ENCODE assay signal across 8 cellular contexts in genomic region chr3:69385723-69386483, GRCh38. TPM values are rescaled to one million over a fixed set of nuclear protein-coding genes. Genes with fewer than 3 reads are reported as not detected.
DNase-seq lines count a peak whose midpoint lies in the region; ATAC-seq and TF ChIP-seq lines count a peak whose summit lies in the region.

Gene FRMD4B (minus strand): TSS chr3:69386088. CDS start chr3:69385989, 99 bp downstream.

- H2AFZ ChIP-seq in mammary epithelial cell (ENCODE audit: low read depth, low read length) = peak within 1 kb of the TSS; percentile 78

- H3K9ac ChIP-seq in mammary epithelial cell (ENCODE audit: insufficient read depth, low read length) = peak within 1 kb of the TSS; percentile 52
- H3K9ac ChIP-seq in iPS-15b (ENCODE audit: low read depth, low read length) = peak within 1 kb of the TSS; percentile 19

- DNase-seq in activated CD4-positive, alpha-beta T cell treated with anti-CD3 and anti-CD28 coated beads for 48 hours = peak; percentile 53
- no peak for DNase-seq in activated CD4-positive, alpha-beta T cell treated with anti-CD3 and anti-CD28 coated beads, Interleukin-2, amount 50 U/mL, for 4 hours
- DNase-seq in Peyer's patch = peak; percentile 18 to 64 (median 64)
- DNase-seq in mammary epithelial cell = peak; percentile 65
- DNase-seq in pulmonary artery endothelial cell (ENCODE audit: low read depth, low spot score) = no peak
- no peak for DNase-seq in NOMO-1 treated with DMSO at 0.1 percent for 48 hours (lab: John Stamatoyannopoulos, UW; ENCODE audit: unreplicated experiment)

- H3K4me1 ChIP-seq in Peyer's patch (peaks cover 0 to 15% (median 6%) of the 10 kb centered on the region in 4 donors), mammary epithelial cell (ENCODE audit: insufficient read depth, low read length) (peaks cover 41% of the 10 kb centered on the region), iPS-15b (ENCODE audit: control insufficient read depth, insufficient read depth, low read length) (peaks cover 3% of the 10 kb centered on the region)

- no TSS peak for BruUV-seq in mammary epithelial cell (replicated peaks; lab: Mats Ljungman, UMichigan)

- in situ Hi-C loops in mammary epithelial cell (cut with MboI; ENCODE audit: low sequenced_read_pairs in 2 of 2) = no loop called here

- H3K36me3 ChIP-seq in Peyer's patch (no peaks in the 10 kb centered on the region), mammary epithelial cell (ENCODE audit: insufficient read depth, low read length) (no peaks in the 10 kb centered on the region), iPS-15b (ENCODE audit: control insufficient read depth, insufficient read depth, low read length) (no peaks in the 10 kb centered on the region)

- intact Hi-C loops in mammary epithelial cell (cut with micrococcal nuclease) = loop anchor here (1.0 to 2.0 kb wide), 4 partner anchors 15 to 75 kb away; no protein-coding TSS in a partner anchor

- TF ChIP-seq CTCF in Peyer's patch (IDR thresholded peaks at IDR 0.05) = peak in 3 of 6 experiments; percentile 12 to 22 (median 14)
- peak; percentile 16 to 43 for TF ChIP-seq CTCF in mammary epithelial cell (conservative IDR thresholded peaks at IDR 0.05 in 1 of 2, IDR thresholded peaks at IDR 0.05 in 1 of 2; ENCODE audit: extremely low read depth in 1 of 2, insufficient read depth in 1 of 2, low read depth in 1 of 2, low read length in 2 of 2)

- H4K20me1 ChIP-seq in mammary epithelial cell (ENCODE audit: insufficient read depth, low read length) = no peaks in the 10 kb centered on the region

- 4% methylated on average over 28 of the region's 64 CpGs for WGBS in mammary epithelial cell (ENCODE audit: low coverage, missing lambda C conversion rate)

- no peak for ATAC-seq in HG02642 (IDR thresholded peaks at IDR 0.05; ENCODE audit: poor library complexity, unreplicated experiment)

- dilution Hi-C loops in mammary epithelial cell (cut with HindIII; ENCODE audit: low sequenced_read_pairs) = no loop called here

- peak within 1 kb of the TSS; percentile 100 for H3K4me2 ChIP-seq in mammary epithelial cell (ENCODE audit: insufficient read depth, low read depth, low read length)

- peaks cover 44% of the 10 kb centered on the region for H3K79me2 ChIP-seq in mammary epithelial cell (ENCODE audit: insufficient read depth, low read length)

- no peaks in the 10 kb centered on the region for H3K9me3 ChIP-seq in Peyer's patch
- no peaks in the 10 kb centered on the region for H3K9me3 ChIP-seq in mammary epithelial cell (replicated peaks; ENCODE audit: insufficient read depth, low read length)
- no peaks in the 10 kb centered on the region for H3K9me3 ChIP-seq in iPS-15b (ENCODE audit: control insufficient read depth, insufficient read depth, low read length)

- H3K27ac ChIP-seq in Peyer's patch = peak within 1 kb of the TSS in 2 of 4 donors; percentile 42 to 50
- peak within 1 kb of the TSS; percentile 76 for H3K27ac ChIP-seq in mammary epithelial cell (ENCODE audit: insufficient read depth, low read depth, low read length)

- H3K4me3 ChIP-seq in Peyer's patch = peak within 1 kb of the TSS; percentile 23 to 59 (median 49)
- peak within 1 kb of the TSS; percentile 32 to 68 (median 59) for H3K4me3 ChIP-seq in mammary epithelial cell (replicated peaks in 1 of 3; ENCODE audit: insufficient read depth in 1 of 3, low read depth in 2 of 3, low read length in 3 of 3)
- peak within 1 kb of the TSS; percentile 60 for H3K4me3 ChIP-seq in iPS-15b (ENCODE audit: low read depth, low read length)

- no peak for TF ChIP-seq POLR2A in Peyer's patch (IDR thresholded peaks at IDR 0.05)

- CTCF ChIA-PET in mammary epithelial cell (lab: Charles Lee; ENCODE audit: low non-redundant PET) = interaction anchor here (0.6 to 0.7 kb wide), 4 partner anchors 48 to 225 kb away, joined by 3 to 8 read pairs (median 5); no protein-coding TSS in a partner anchor

- H3K27me3 ChIP-seq in Peyer's patch = no peaks in the 10 kb centered on the region
- no peaks in the 10 kb centered on the region for H3K27me3 ChIP-seq in mammary epithelial cell (ENCODE audit: insufficient read depth, low read length)
- peaks cover 36% of the 10 kb centered on the region for H3K27me3 ChIP-seq in iPS-15b (ENCODE audit: control insufficient read depth, insufficient read depth, low read length)

RNA-seq across cellular contexts. Expression of gene FRMD4B, which starts in this region (rescaled TPM):
- total RNA-seq in Peyer's patch (10 to 100 TPM in 3 of 4 donors, 1 to 10 TPM in 1; 9.3 to 54.5 (median 27.9) TPM), mammary epithelial cell (10 to 100 TPM; 42.0 to 64.1 TPM), pulmonary artery endothelial cell (96.7 and 103 TPM in 2 replicates)
- 26.5 TPM for polyA plus RNA-seq in mammary epithelial cell
- polyA minus RNA-seq in mammary epithelial cell = 91.6 TPM

Comparison
In these comparisons a context has a peak if more than half of its experiments do, and no peak if none do; other contexts are left out.
1. DNase-seq: peak in activated CD4-positive, alpha-beta T cell treated with anti-CD3 and anti-CD28 coated beads for 48 hours (single experiment), Peyer's patch (3 of 3) and mammary epithelial cell (single experiment); none in activated CD4-positive, alpha-beta T cell treated with anti-CD3 and anti-CD28 coated beads, Interleukin-2, amount 50 U/mL, for 4 hours (0 of 2), pulmonary artery endothelial cell (single experiment) and NOMO-1 treated with DMSO at 0.1 percent for 48 hours (single experiment).
2. Peak in every context shown above with its lines, with median percentiles within 50 percentile points of each other: H3K4me3 ChIP-seq.